6 cellular contexts compared by ENCODE assay signal in genomic region chr16:16559179-16559740, GRCh38.
A peak's percentile ranks its signal among the peaks of the same experiment; 100 is the strongest.
DNase-seq lines count a peak whose midpoint lies in the region; ATAC-seq and TF ChIP-seq lines count a peak whose summit lies in the region.
"Not testable (repeated sequence)": the region's sequence is repeated elsewhere in the genome, so short reads cannot be mapped to it uniquely, and the experiment has no call there.

No MANE protein-coding gene starts in this region.

- not testable (repeated sequence) for H3K79me2 ChIP-seq in GM23338 (replicated peaks; ENCODE audit: insufficient read depth)

- not testable (repeated sequence) for H3K4me2 ChIP-seq in GM23338

- not testable (repeated sequence) for H3K36me3 ChIP-seq in GM23338 (ENCODE audit: insufficient read depth); RWPE2 (ENCODE audit: low read depth); mucosa of descending colon (ENCODE audit: low read depth)

- POLR2A ChIA-PET in WTC11 (lab: Charles Lee) = not testable (repeated sequence)

- intact Hi-C loops in left colon (cut with DNase I, micrococcal nuclease); mucosa of descending colon (cut with DNase I, micrococcal nuclease): not testable (repeated sequence)

- H4K20me1 ChIP-seq in GM23338 (replicated peaks; ENCODE audit: insufficient read depth) = not testable (repeated sequence)

- H3F3A ChIP-seq in GM23338 (replicated peaks; ENCODE audit: low read depth) = not testable (repeated sequence)

- not testable (repeated sequence) for DNase-seq in GM23338 (ENCODE audit: low spot score); RWPE2 (ENCODE audit: low spot score); WTC11 (ENCODE audit: low spot score); left colon; mucosa of descending colon

- not testable (repeated sequence) for H3K4me1 ChIP-seq in GM23338 (ENCODE audit: insufficient read depth); RWPE2 (ENCODE audit: insufficient read depth, poor library complexity, severe bottlenecking); mucosa of descending colon (ENCODE audit: low read depth)

- H3K9me3 ChIP-seq in RWPE2 (ENCODE audit: severe bottlenecking); mucosa of descending colon: not testable (repeated sequence)

- H3K4me3 ChIP-seq in GM23338; RWPE2 (ENCODE audit: severe bottlenecking); mucosa of descending colon: not testable (repeated sequence)

- H3K27ac ChIP-seq in GM23338 (ENCODE audit: low read depth); RWPE2 (ENCODE audit: poor library complexity, severe bottlenecking): not testable (repeated sequence)

- not testable (repeated sequence) for H3K9me3 Mint-ChIP-seq in GM23338, WTC11

- peak; percentile 31; the same call in 1 of the 3 replicates for ATAC-seq in GM23338
- ATAC-seq in RWPE2 (ENCODE audit: low read depth) = peak; percentile 42; the same call in 2 of the 3 replicates
- ATAC-seq in WTC11 = peak; percentile 34; the same call in 1 of the 2 replicates
- ATAC-seq in esophagus mucosa = peak; percentile 76
- peak; percentile 78 for ATAC-seq in left colon
- peak; percentile 80 for ATAC-seq in mucosa of descending colon

- not testable (repeated sequence) for H3K27ac Mint-ChIP-seq in GM23338, WTC11

- H2AFZ ChIP-seq in GM23338 = not testable (repeated sequence)

- TF ChIP-seq CTCF in GM23338 (conservative IDR thresholded peaks at IDR 0.05; ENCODE audit: low read depth in 2 of 2); RWPE2 (IDR thresholded peaks at IDR 0.05; ENCODE audit: poor library complexity, severe bottlenecking); WTC11 (IDR thresholded peaks at IDR 0.05); mucosa of descending colon (IDR thresholded peaks at IDR 0.05): not testable (repeated sequence)

- H3K4me3 Mint-ChIP-seq in GM23338, WTC11: not testable (repeated sequence)

- not testable (repeated sequence) for H3K27me3 ChIP-seq in GM23338 (ENCODE audit: insufficient read depth); RWPE2 (ENCODE audit: insufficient read depth, poor library complexity, severe bottlenecking)

- CTCF ChIA-PET in WTC11 (lab: Charles Lee) = not testable (repeated sequence)

- not testable (repeated sequence) for H3K9me2 ChIP-seq in GM23338 (ENCODE audit: insufficient read depth)

- H3K27me3 Mint-ChIP-seq in GM23338 (ENCODE audit: insufficient read depth, low read depth, poor library complexity); WTC11 (ENCODE audit: low read depth): not testable (repeated sequence)

- not testable (repeated sequence) for H3K4me1 Mint-ChIP-seq in GM23338, WTC11

- not testable (repeated sequence) for H3K36me3 Mint-ChIP-seq in GM23338 (ENCODE audit: low read depth); WTC11
